18 cellular contexts compared by ENCODE assay signal in genomic region chr1:63190171-63190570, GRCh38.
"Had no signal": no experiment of that assay in that cellular context is flagged by ENCODE, and none has a peak within 500 bp of the region (broad histone marks: within the 10 kb centered on the region; RNA-seq: fewer than 3 reads in every experiment).

No MANE protein-coding gene starts in this region.

- DNase-seq: effector CD8-positive, alpha-beta T cell; heart right ventricle; hypothalamus; left colon; left ventricle myocardium superior; naive thymus-derived CD4-positive, alpha-beta T cell; nephron progenitor cell; psoas muscle; sigmoid colon; stimulated activated CD4-positive, alpha-beta T cell treated with anti-CD3 and anti-CD28 coated beads, Interleukin-2, amount 100 ng/mL, for 24 hours; stimulated activated CD4-positive, alpha-beta T cell treated with anti-CD3 and anti-CD28 coated beads, Interleukin-4, amount 100 ng/mL, for 4 hours; stimulated activated naive B cell treated with anti-CD40 and anti-IgM and Interleukin-4, amounts not matched to agents 10 μg/mL and 1 μg/mL and 100 μg/mL, for 72 hours; stimulated activated naive CD8-positive, alpha-beta T cell treated with anti-CD3 and anti-CD28 coated beads, Interleukin-15, amount 100 ng/mL, for 72 hours; testis; transverse colon had no signal

- H3K4me3 ChIP-seq: coronary artery, heart right ventricle, lung, psoas muscle, sigmoid colon, skin epidermis, testis, transverse colon had no signal

- H3K27ac ChIP-seq: coronary artery, heart right ventricle, psoas muscle, sigmoid colon, skin epidermis, testis, transverse colon had no signal

- H3K4me1 ChIP-seq: heart right ventricle, psoas muscle, sigmoid colon, testis, transverse colon had no signal

- H3K27me3 Mint-ChIP-seq: stimulated activated naive B cell treated with anti-CD40 and anti-IgM and Interleukin-4, amounts not matched to agents 10 μg/mL and 1 μg/mL and 100 μg/mL, for 72 hours had no signal

- H3K36me3 Mint-ChIP-seq: naive thymus-derived CD4-positive, alpha-beta T cell; stimulated activated naive B cell treated with anti-CD40 and anti-IgM and Interleukin-4, amounts not matched to agents 10 μg/mL and 1 μg/mL and 100 μg/mL, for 72 hours had no signal

- H3K9me3 Mint-ChIP-seq: naive thymus-derived CD4-positive, alpha-beta T cell; nephron progenitor cell; stimulated activated naive B cell treated with anti-CD40 and anti-IgM and Interleukin-4, amounts not matched to agents 10 μg/mL and 1 μg/mL and 100 μg/mL, for 72 hours; stimulated activated naive CD8-positive, alpha-beta T cell treated with anti-CD3 and anti-CD28 coated beads, Interleukin-15, amount 100 ng/mL, for 72 hours had no signal

- H3K36me3 ChIP-seq: heart right ventricle, sigmoid colon, transverse colon had no signal

- H3K27me3 ChIP-seq: sigmoid colon, testis, transverse colon had no signal

- H3K4me1 Mint-ChIP-seq: naive thymus-derived CD4-positive, alpha-beta T cell; nephron progenitor cell; stimulated activated naive B cell treated with anti-CD40 and anti-IgM and Interleukin-4, amounts not matched to agents 10 μg/mL and 1 μg/mL and 100 μg/mL, for 72 hours; stimulated activated naive CD8-positive, alpha-beta T cell treated with anti-CD3 and anti-CD28 coated beads, Interleukin-15, amount 100 ng/mL, for 72 hours had no signal

- H3K27ac Mint-ChIP-seq: naive thymus-derived CD4-positive, alpha-beta T cell; nephron progenitor cell; stimulated activated naive B cell treated with anti-CD40 and anti-IgM and Interleukin-4, amounts not matched to agents 10 μg/mL and 1 μg/mL and 100 μg/mL, for 72 hours; stimulated activated naive CD8-positive, alpha-beta T cell treated with anti-CD3 and anti-CD28 coated beads, Interleukin-15, amount 100 ng/mL, for 72 hours had no signal

- H3K9me3 ChIP-seq: heart right ventricle, psoas muscle, sigmoid colon, testis, transverse colon had no signal

- H3K4me3 Mint-ChIP-seq: naive thymus-derived CD4-positive, alpha-beta T cell; nephron progenitor cell; stimulated activated naive B cell treated with anti-CD40 and anti-IgM and Interleukin-4, amounts not matched to agents 10 μg/mL and 1 μg/mL and 100 μg/mL, for 72 hours; stimulated activated naive CD8-positive, alpha-beta T cell treated with anti-CD3 and anti-CD28 coated beads, Interleukin-15, amount 100 ng/mL, for 72 hours had no signal
